ENCODE assay signal across 28 cellular contexts in genomic region chr14:48086516-48086915, GRCh38.
"Had no signal": no experiment of that assay in that cellular context is flagged by ENCODE, and none has a peak within 500 bp of the region (broad histone marks: within the 10 kb centered on the region; RNA-seq: fewer than 3 reads in every experiment).

No MANE protein-coding gene starts in this region.

- H3K4me2 ChIP-seq: KMS-11 had no signal

- ATAC-seq: activated CD8-positive, alpha-beta memory T cell treated with anti-CD3 and anti-CD28 coated beads, Interleukin-2, amount 10 ng/mL, durations not matched to agents 7 days and 5 days; PC-3; T-helper 17 cell had no signal

- H3K4me3 ChIP-seq: breast epithelium, coronary artery, MG63 had no signal

- H3K27me3 ChIP-seq: breast epithelium, MG63 had no signal

- FAIRE-seq: TTC549 had no signal

- H3K36me3 ChIP-seq: breast epithelium, MG63 had no signal

- DNase-seq: activated B cell treated with CpG ODN at 0.5 μM for 24 hours; activated CD4-positive, alpha-beta T cell treated with anti-CD3 and anti-CD28 coated beads for 1 hour; activated CD4-positive, alpha-beta T cell treated with anti-CD3 and anti-CD28 coated beads, Interleukin-2, amount 10 ng/mL, durations not matched to agents 24 days and 14 days; activated CD4-positive, alpha-beta T cell treated with anti-CD3 and anti-CD28 coated beads, Interleukin-2, amount 50 U/mL, for 48 hours; activated CD8-positive, alpha-beta memory T cell treated with anti-CD3 and anti-CD28 coated beads, Interleukin-2, amount 10 ng/mL, durations not matched to agents 7 days and 5 days; activated effector memory CD4-positive, alpha-beta T cell treated with Interleukin-2 at 50 U/mL for 16 hours; activated naive CD4-positive, alpha-beta T cell; activated T-cell treated with anti-CD3 and anti-CD28 coated beads, Interleukin-2, amount 50 U/mL, for 24 hours; aorta; caudate nucleus; MG63; NCI-H1092 treated with DMSO at 0.1 percent for 48 hours; NCI-H1417 treated with DMSO at 0.1 percent for 48 hours; NCI-H1694; NCI-H2029 treated with DMSO at 0.1 percent for 48 hours; NCI-H345; NCI-H510A; NCI-H526 treated with DMSO at 0.1 percent for 48 hours; NCI-H82; NK-92 treated with Interleukin-12 subunit alpha and Interleukin-12 subunit beta, amount 100 ng/mL, for 24 hours; PC-3; Right ventricle myocardium superior; T-helper 17 cell; T-helper 9 cell had no signal

- H3K9ac ChIP-seq: KMS-11 had no signal

- H3K27ac ChIP-seq: breast epithelium, coronary artery, KMS-11 had no signal

- H3K4me1 ChIP-seq: breast epithelium had no signal

- H3K9me3 ChIP-seq: breast epithelium, MG63 had no signal
